In genomic region chr10:130472236-130472635, GRCh38 we compare ENCODE assay signal across 24 cellular contexts.
DNase-seq lines count a peak whose midpoint lies in the region; ATAC-seq and TF ChIP-seq lines count a peak whose summit lies in the region.
"Had no signal": no experiment of that assay in that cellular context is flagged by ENCODE, and none has a peak within 500 bp of the region (broad histone marks: within the 10 kb centered on the region; RNA-seq: fewer than 3 reads in every experiment).

No MANE protein-coding gene starts in this region.

- no peaks in the 10 kb centered on the region for H3K36me3 Mint-ChIP-seq in endodermal cell (ENCODE audit: low read depth)
- H3K36me3 Mint-ChIP-seq: CD14-positive monocyte; CD8-positive, alpha-beta memory T cell had no signal

- H4K20me1 ChIP-seq in neural cell (ENCODE audit: insufficient read depth) = no peaks in the 10 kb centered on the region

- no peaks in the 10 kb centered on the region for H3K27me3 ChIP-seq in endodermal cell (ENCODE audit: control insufficient read depth, insufficient read depth, low read length, poor library complexity, severe bottlenecking)
- H3K27me3 ChIP-seq in neural cell (ENCODE audit: insufficient read depth, low read depth, low read length) = no peaks in the 10 kb centered on the region
- H3K27me3 ChIP-seq: BE2C; BLaER1 treated with 17β-estradiol and CSF1 and Interleukin-3, amounts not matched to agents 10 nM and 100 nM had no signal

- no peak overlapping the region for H3K4me3 Mint-ChIP-seq in endodermal cell
- H3K4me3 Mint-ChIP-seq: CD14-positive monocyte; CD4-positive, alpha-beta T cell; CD8-positive, alpha-beta memory T cell had no signal

- peaks cover 4% of the 10 kb centered on the region for H3K27me3 Mint-ChIP-seq in endodermal cell (ENCODE audit: insufficient read depth)
- H3K27me3 Mint-ChIP-seq: CD4-positive, alpha-beta T cell; CD8-positive, alpha-beta memory T cell had no signal

- peak; percentile 3 for DNase-seq in NCI-H748 (lab: John Stamatoyannopoulos, UW; ENCODE audit: unreplicated experiment)
- no peak for DNase-seq in NCI-H748 treated with DMSO at 0.1 percent for 48 hours (lab: John Stamatoyannopoulos, UW)
- DNase-seq in cerebellar cortex (ENCODE audit: low spot score) = peak; percentile 58
- peak; percentile 17 for DNase-seq in endodermal cell
- no peak for DNase-seq in HuH-7 (ENCODE audit: low spot score)
- no peak for DNase-seq in UCSD-AML1 (lab: John Stamatoyannopoulos, UW; ENCODE audit: unreplicated experiment)
- DNase-seq: 8988T; ACHN; AML-193; BE2C; CD4-positive, alpha-beta T cell; CD8-positive, alpha-beta memory T cell; DMS 273 treated with DMSO at 0.1 percent for 48 hours; DMS79; EL; GF-D8; GM23248; H7; HCEC 1CT had no signal

- H2AFZ ChIP-seq in neural cell (ENCODE audit: low read depth, low read length) = no peak overlapping the region
- H2AFZ ChIP-seq: GM23248 had no signal

- no peak for ATAC-seq in GM18858 (IDR thresholded peaks at IDR 0.05; ENCODE audit: unreplicated experiment)
- ATAC-seq: A549 had no signal

- H3K9me3 Mint-ChIP-seq in endodermal cell = peaks cover 6% of the 10 kb centered on the region

- TF ChIP-seq RAD21 in neural cell (conservative IDR thresholded peaks at IDR 0.05) = no peak

- H3K9ac ChIP-seq in endodermal cell (ENCODE audit: extremely low read depth, low read length, poor library complexity, severe bottlenecking) (no peak overlapping the region), neural cell (ENCODE audit: low read length) (no peak overlapping the region)
- H3K9ac ChIP-seq: BLaER1 treated with 17β-estradiol and CSF1 and Interleukin-3, amounts not matched to agents 10 nM and 100 nM; GM23248 had no signal

- H3K9me3 ChIP-seq in endodermal cell (ENCODE audit: control insufficient read depth, low read length) (no peaks in the 10 kb centered on the region), neural cell (ENCODE audit: low read length) (no peaks in the 10 kb centered on the region)
- H3K9me3 ChIP-seq: A549, BE2C had no signal

- H3K79me2 ChIP-seq in neural cell (replicated peaks; ENCODE audit: insufficient read depth, low read length) = no peaks in the 10 kb centered on the region

- H3F3A ChIP-seq in neural cell (ENCODE audit: insufficient read depth, low read length, poor library complexity, severe bottlenecking) = no peaks in the 10 kb centered on the region

- H3K4me3 ChIP-seq in endodermal cell (ENCODE audit: low read length) (no peak overlapping the region), neural cell (ENCODE audit: low read length) (no peak overlapping the region)
- H3K4me3 ChIP-seq: A549; BLaER1 treated with 17β-estradiol and CSF1 and Interleukin-3, amounts not matched to agents 10 nM and 100 nM; GM23248 had no signal

- TF ChIP-seq EP300 in neural cell (conservative IDR thresholded peaks at IDR 0.05; ENCODE audit: poor library complexity, severe bottlenecking) = no peak

- H3K36me3 ChIP-seq in endodermal cell (ENCODE audit: control insufficient read depth, insufficient read depth, low read length) (no peaks in the 10 kb centered on the region), neural cell (ENCODE audit: insufficient read depth, low read length) (no peaks in the 10 kb centered on the region)
- H3K36me3 ChIP-seq: BE2C had no signal

- H3K27ac ChIP-seq in endodermal cell (ENCODE audit: low read depth, low read length) = no peak overlapping the region
- peak overlapping the region; percentile 14 for H3K27ac ChIP-seq in neural cell (ENCODE audit: low read length)
- H3K27ac ChIP-seq: A549; BLaER1 treated with 17β-estradiol and CSF1 and Interleukin-3, amounts not matched to agents 10 nM and 100 nM; GM23248 had no signal

- TF ChIP-seq CTCF in endodermal cell (conservative IDR thresholded peaks at IDR 0.05) (no peak), neural cell (IDR thresholded peaks at IDR 0.05; ENCODE audit: poor library complexity, severe bottlenecking) (no peak)

- H3K4me2 ChIP-seq in neural cell (ENCODE audit: low read length) = no peak overlapping the region
- H3K4me2 ChIP-seq: A549 had no signal

- H3K4me1 ChIP-seq in endodermal cell (ENCODE audit: control insufficient read depth, insufficient read depth, low read length) = no peaks in the 10 kb centered on the region
- H3K4me1 ChIP-seq: A549, BE2C had no signal

- peaks cover 16% of the 10 kb centered on the region for H3K4me1 Mint-ChIP-seq in endodermal cell
- H3K4me1 Mint-ChIP-seq: CD14-positive monocyte; CD8-positive, alpha-beta memory T cell had no signal

- no peaks in the 10 kb centered on the region for H3K9me2 ChIP-seq in neural cell (ENCODE audit: insufficient read depth, low read length)

- H3K27ac Mint-ChIP-seq in endodermal cell = no peak overlapping the region
- H3K27ac Mint-ChIP-seq: CD14-positive monocyte; CD4-positive, alpha-beta T cell had no signal

- 89 to 95% methylated on average over 3 to 5 of the region's 5 CpGs for WGBS in endodermal cell (ENCODE audit: insufficient coverage in 1 of 2, insufficient read length in 1 of 2), 2 experiments

TF ChIP-seq in neural cell, 6 proteins besides CTCF, POLR2A, EP300 and RAD21:
- no peak for TF ChIP-seq MXI1 (conservative IDR thresholded peaks at IDR 0.05; ENCODE audit: poor library complexity, severe bottlenecking)
- TF ChIP-seq EZH2 (IDR thresholded peaks at IDR 0.05; ENCODE audit: borderline replicate concordance, insufficient read depth, low read length, poor library complexity, severe bottlenecking) = no peak
- TF ChIP-seq SMC3 (conservative IDR thresholded peaks at IDR 0.05; ENCODE audit: poor library complexity) = no peak
- no peak for TF ChIP-seq POLR2AphosphoS5 (IDR thresholded peaks at IDR 0.05)
- TF ChIP-seq TAF1 (IDR thresholded peaks at IDR 0.05; ENCODE audit: low read depth) = no peak
- TF ChIP-seq REST (IDR thresholded peaks at IDR 0.05; ENCODE audit: borderline replicate concordance) = no peak
TF ChIP-seq in neural cell: peak in this region for 0.

Comparison
In these comparisons a context has a peak if more than half of its experiments do, and no peak if none do; other contexts are left out.
1. DNase-seq: peak in NCI-H748 (single experiment), cerebellar cortex (single experiment) and endodermal cell (single experiment); none in NCI-H748 treated with DMSO at 0.1 percent for 48 hours (single experiment), HuH-7 (single experiment) and UCSD-AML1 (single experiment).